Comparison of ENCODE assay signal across 17 cellular contexts in genomic region chr5:168327451-168327850, GRCh38. TPM values are rescaled to one million over a fixed set of nuclear protein-coding genes. Genes with fewer than 3 reads are reported as not detected.
"Had no signal": no experiment of that assay in that cellular context is flagged by ENCODE, and none has a peak within 500 bp of the region (broad histone marks: within the 10 kb centered on the region; RNA-seq: fewer than 3 reads in every experiment).

No MANE protein-coding gene starts in this region.

- H3K4me3 Mint-ChIP-seq: activated T-cell treated with anti-CD3 and anti-CD28 coated beads, Interleukin-2, amount 50 U/mL, for 24 hours; memory B cell; natural killer cell treated with Interleukin-12 subunit alpha and Interleukin-12 subunit beta and Interleukin-15 and Interleukin-18, amount 100 ng/mL, for 72 hours; stimulated activated naive CD8-positive, alpha-beta T cell treated with anti-CD3 and anti-CD28 coated beads, Interleukin-15, amount 100 ng/mL, for 72 hours; T-cell had no signal

- DNase-seq: activated CD4-positive, alpha-beta T cell treated with anti-CD3 and anti-CD28 coated beads for 1 hour; activated CD4-positive, alpha-beta T cell treated with anti-CD3 and anti-CD28 coated beads, Interleukin-2, amount 50 U/mL, for 48 hours; activated effector memory CD4-positive, alpha-beta T cell treated with anti-CD3 and anti-CD28 coated beads, Interleukin-2, amount 50 U/mL, for 16 hours; activated T-cell treated with anti-CD3 and anti-CD28 coated beads, Interleukin-2, amount 50 U/mL, for 24 hours; caudate nucleus; hippocampal formation; left ventricle myocardium inferior; occipital lobe; right lobe of liver; stimulated activated naive CD8-positive, alpha-beta T cell treated with anti-CD3 and anti-CD28 coated beads, Interleukin-15, amount 100 ng/mL, for 72 hours; T-cell; T1000; testis had no signal

- H3K4me3 ChIP-seq: esophagus muscularis mucosa, left ventricle myocardium inferior, right lobe of liver, testis had no signal

- H3K9me3 ChIP-seq: esophagus muscularis mucosa, left ventricle myocardium inferior, right lobe of liver, testis had no signal

- H3K27ac ChIP-seq: esophagus muscularis mucosa, left ventricle myocardium inferior, testis had no signal

- H3K36me3 ChIP-seq: esophagus muscularis mucosa, left ventricle myocardium inferior, right lobe of liver had no signal

- H3K36me3 Mint-ChIP-seq: activated naive CD4-positive, alpha-beta T cell treated with anti-CD3 and anti-CD28 coated beads, Interleukin-2, amount 50 U/mL, for 72 hours; memory B cell; natural killer cell treated with Interleukin-12 subunit alpha and Interleukin-12 subunit beta and Interleukin-15 and Interleukin-18, amount 100 ng/mL, for 72 hours; T-cell had no signal

- H3K4me1 ChIP-seq: left ventricle myocardium inferior, testis had no signal

- H3K27me3 ChIP-seq: esophagus muscularis mucosa, right lobe of liver, testis had no signal

- H3K9me3 Mint-ChIP-seq: activated naive CD4-positive, alpha-beta T cell treated with anti-CD3 and anti-CD28 coated beads, Interleukin-2, amount 50 U/mL, for 72 hours; activated T-cell treated with anti-CD3 and anti-CD28 coated beads, Interleukin-2, amount 50 U/mL, for 24 hours; memory B cell; natural killer cell treated with Interleukin-12 subunit alpha and Interleukin-12 subunit beta and Interleukin-15 and Interleukin-18, amount 100 ng/mL, for 72 hours; stimulated activated naive CD8-positive, alpha-beta T cell treated with anti-CD3 and anti-CD28 coated beads, Interleukin-15, amount 100 ng/mL, for 72 hours; T-cell had no signal

- ATAC-seq: activated naive CD4-positive, alpha-beta T cell treated with anti-CD3 and anti-CD28 coated beads, Interleukin-2, amount 50 U/mL, for 72 hours; natural killer cell treated with Interleukin-12 subunit alpha and Interleukin-12 subunit beta and Interleukin-15 and Interleukin-18, amount 100 ng/mL, for 72 hours; right lobe of liver; stimulated activated naive CD8-positive, alpha-beta T cell treated with anti-CD3 and anti-CD28 coated beads, Interleukin-15, amount 100 ng/mL, for 72 hours; T-cell had no signal

- H3K27ac Mint-ChIP-seq: activated naive CD4-positive, alpha-beta T cell treated with anti-CD3 and anti-CD28 coated beads, Interleukin-2, amount 50 U/mL, for 72 hours; activated T-cell treated with anti-CD3 and anti-CD28 coated beads, Interleukin-2, amount 50 U/mL, for 24 hours; memory B cell; natural killer cell treated with Interleukin-12 subunit alpha and Interleukin-12 subunit beta and Interleukin-15 and Interleukin-18, amount 100 ng/mL, for 72 hours; stimulated activated naive CD8-positive, alpha-beta T cell treated with anti-CD3 and anti-CD28 coated beads, Interleukin-15, amount 100 ng/mL, for 72 hours; T-cell had no signal

- H3K4me1 Mint-ChIP-seq: stimulated activated naive CD8-positive, alpha-beta T cell treated with anti-CD3 and anti-CD28 coated beads, Interleukin-15, amount 100 ng/mL, for 72 hours had no signal

RNA-seq across cellular contexts. Expression of gene WWC1, which starts 36.0 kb away (rescaled TPM):
- total RNA-seq: natural killer cell treated with Interleukin-12 subunit alpha and Interleukin-12 subunit beta and Interleukin-15 and Interleukin-18, amount 100 ng/mL, for 72 hours had no signal
